ENCODE assay signal across 12 cellular contexts in the genomic region with DNA sequence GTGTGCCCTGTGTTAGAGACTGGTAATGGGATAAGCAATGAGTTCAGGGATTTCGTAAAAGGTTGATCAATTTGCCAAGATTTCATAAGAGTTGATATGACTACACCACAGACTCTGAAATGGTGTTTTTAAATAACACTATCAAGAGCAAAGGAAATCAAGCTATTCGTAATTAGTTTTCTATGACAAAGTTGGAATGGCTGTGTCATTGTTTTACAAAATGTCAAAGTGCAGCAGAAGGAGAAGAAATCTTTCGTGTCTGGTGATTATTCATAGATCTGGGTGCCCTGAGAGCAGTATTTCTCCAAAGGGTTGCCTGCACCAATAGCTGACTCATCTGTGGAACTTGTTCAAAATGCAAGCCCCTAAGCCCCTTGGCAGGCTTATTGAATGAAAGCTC.
DNase-seq lines count a peak whose midpoint lies in the region; ATAC-seq lines count a peak whose summit lies in the region.
"Had no signal": no experiment of that assay in that cellular context is flagged by ENCODE, and none has a peak within 500 bp of the region (broad histone marks: within the 10 kb centered on the region; RNA-seq: fewer than 3 reads in every experiment).

No MANE protein-coding gene starts in this region.

- ATAC-seq in activated naive CD4-positive, alpha-beta T cell treated with anti-CD3 and anti-CD28 coated beads, Interleukin-2, amount 50 U/mL, for 72 hours: peak; percentile 11 to 78
- peak; percentile 42 for ATAC-seq in HG02759 (IDR thresholded peaks at IDR 0.05; ENCODE audit: unreplicated experiment)
- ATAC-seq: upper lobe of right lung had no signal

- H3K4me1 Mint-ChIP-seq in activated naive CD4-positive, alpha-beta T cell treated with anti-CD3 and anti-CD28 coated beads for 36 hours (ENCODE audit: low read depth): peaks cover 14% of the 10 kb centered on the region

- H3K9ac ChIP-seq in skeletal muscle satellite cell (ENCODE audit: low read depth, low read length): no peak overlapping the region

- no peaks in the 10 kb centered on the region for H3K9me3 Mint-ChIP-seq in activated naive CD4-positive, alpha-beta T cell treated with anti-CD3 and anti-CD28 coated beads, Interleukin-2, amount 50 U/mL, for 72 hours
- no peaks in the 10 kb centered on the region for H3K9me3 Mint-ChIP-seq in activated naive CD4-positive, alpha-beta T cell treated with anti-CD3 and anti-CD28 coated beads for 36 hours

- intact Hi-C loops in activated naive CD4-positive, alpha-beta T cell treated with anti-CD3 and anti-CD28 coated beads for 36 hours (cut with micrococcal nuclease): no loop called here

- H3K4me1 ChIP-seq in skeletal muscle satellite cell (ENCODE audit: control insufficient read depth, insufficient read depth, low read length): peaks cover 27% of the 10 kb centered on the region
- H3K4me1 ChIP-seq: foreskin keratinocyte, upper lobe of right lung had no signal

- no peaks in the 10 kb centered on the region for H3K36me3 ChIP-seq in MG63
- H3K36me3 ChIP-seq in skeletal muscle satellite cell (ENCODE audit: insufficient read depth, low read length): no peaks in the 10 kb centered on the region
- H3K36me3 ChIP-seq: upper lobe of right lung had no signal

- no peak overlapping the region for H3K27ac Mint-ChIP-seq in activated naive CD4-positive, alpha-beta T cell treated with anti-CD3 and anti-CD28 coated beads, Interleukin-2, amount 50 U/mL, for 72 hours
- no peak overlapping the region for H3K27ac Mint-ChIP-seq in activated naive CD4-positive, alpha-beta T cell treated with anti-CD3 and anti-CD28 coated beads for 36 hours

- peaks cover 5% of the 10 kb centered on the region for H3K27me3 Mint-ChIP-seq in activated naive CD4-positive, alpha-beta T cell treated with anti-CD3 and anti-CD28 coated beads for 36 hours (ENCODE audit: low read depth)

- no peak overlapping the region for H3K4me3 Mint-ChIP-seq in activated naive CD4-positive, alpha-beta T cell treated with anti-CD3 and anti-CD28 coated beads for 36 hours

- no peak for DNase-seq in activated naive CD4-positive, alpha-beta T cell treated with anti-CD3 and anti-CD28 coated beads, Interleukin-2, amount 50 U/mL, for 72 hours (ENCODE audit: low spot score in 2 of 2)
- no peak for DNase-seq in activated naive CD4-positive, alpha-beta T cell treated with anti-CD3 and anti-CD28 coated beads for 36 hours
- peak; percentile 71 for DNase-seq in MG63
- no peak for DNase-seq in inferior parietal cortex (ENCODE audit: extremely low spot score)
- DNase-seq in NCI-H82 (lab: John Stamatoyannopoulos, UW): no peak
- no peak for DNase-seq in NCI-H128 (lab: John Stamatoyannopoulos, UW; ENCODE audit: unreplicated experiment)
- DNase-seq: NCI-H526; stimulated activated CD4-positive, alpha-beta T cell treated with anti-CD3 and anti-CD28 coated beads, Interleukin-4, amount 100 ng/mL, for 1 hour; upper lobe of right lung had no signal

- no peaks in the 10 kb centered on the region for H3K36me3 Mint-ChIP-seq in activated naive CD4-positive, alpha-beta T cell treated with anti-CD3 and anti-CD28 coated beads, Interleukin-2, amount 50 U/mL, for 72 hours
- no peaks in the 10 kb centered on the region for H3K36me3 Mint-ChIP-seq in activated naive CD4-positive, alpha-beta T cell treated with anti-CD3 and anti-CD28 coated beads for 36 hours (ENCODE audit: low read depth)

- H3K4me2 ChIP-seq in skeletal muscle satellite cell (ENCODE audit: low read length): peak overlapping the region; percentile 30

- CTCF ChIA-PET in activated naive CD4-positive, alpha-beta T cell treated with anti-CD3 and anti-CD28 coated beads for 36 hours (lab: Charles Lee): interaction anchor here (1.1 to 1.5 kb wide), 2 partner anchors 41 to 181 kb away, joined by 3 to 4 read pairs; no protein-coding TSS in a partner anchor

- H3K4me3 ChIP-seq in MG63: no peak overlapping the region
- H3K4me3 ChIP-seq in skeletal muscle satellite cell (ENCODE audit: low read length): no peak overlapping the region
- H3K4me3 ChIP-seq: upper lobe of right lung had no signal

- no peaks in the 10 kb centered on the region for H3K27me3 ChIP-seq in MG63
- no peaks in the 10 kb centered on the region for H3K27me3 ChIP-seq in skeletal muscle satellite cell (ENCODE audit: control insufficient read depth, insufficient read depth, low read length)
- H3K27me3 ChIP-seq: foreskin keratinocyte, upper lobe of right lung had no signal

- H3K9me3 ChIP-seq in MG63: no peaks in the 10 kb centered on the region
- H3K9me3 ChIP-seq in skeletal muscle satellite cell (replicated peaks; ENCODE audit: low read length): no peaks in the 10 kb centered on the region
- H3K9me3 ChIP-seq: upper lobe of right lung had no signal
